11 cellular contexts compared by ENCODE assay signal in genomic region chr21:42651515-42652401, GRCh38. TPM values are rescaled to one million over a fixed set of nuclear protein-coding genes. Genes with fewer than 3 reads are reported as not detected.
DNase-seq lines count a peak whose midpoint lies in the region; ATAC-seq and TF ChIP-seq lines count a peak whose summit lies in the region.
"Had no signal": no experiment of that assay in that cellular context is flagged by ENCODE, and none has a peak within 500 bp of the region (broad histone marks: within the 10 kb centered on the region; RNA-seq: fewer than 3 reads in every experiment).

No MANE protein-coding gene starts in this region.

- DNase-seq in G401 (ENCODE audit: low spot score), result peak; percentile 94
- no peak for DNase-seq in activated T-helper 1 cell treated with anti-CD3 and anti-CD28 coated beads, Interleukin-12 subunit alpha, Interleukin-12 subunit beta, Interleukin-2, Interleukin-4 antibody, amounts not matched to agents 30 ng/mL and 10 ng/mL and 1 ng/mL, durations not matched to agents 14 hours and 24 hours and 36 hours (ENCODE audit: low spot score)
- peak; percentile 35 for DNase-seq in medulla oblongata (ENCODE audit: extremely low spot score)
- DNase-seq in stimulated activated naive B cell treated with anti-CD40 and anti-IgM and Interleukin-4, amounts not matched to agents 10 μg/mL and 1 μg/mL and 100 μg/mL, for 72 hours, result no peak
- no peak for DNase-seq in upper lobe of left lung
- no peak for DNase-seq in A172 (ENCODE audit: low spot score)
- DNase-seq in lower leg skin (ENCODE audit: low spot score in 2 of 2), result no peak
- DNase-seq: stimulated activated CD4-positive, alpha-beta T cell treated with anti-CD3 and anti-CD28 coated beads, Interleukin-4, amount 100 ng/mL, for 1 hour had no signal

- TF ChIP-seq CTCF in 22Rv1 (IDR thresholded peaks at IDR 0.05) (no peak), upper lobe of left lung (IDR thresholded peaks at IDR 0.05) (no peak), lower leg skin (IDR thresholded peaks at IDR 0.05) (no peak)

- H3K36me3 Mint-ChIP-seq in activated T-helper 1 cell treated with anti-CD3 and anti-CD28 coated beads, Interleukin-12 subunit alpha, Interleukin-12 subunit beta, Interleukin-2, Interleukin-4 antibody, amounts not matched to agents 30 ng/mL and 10 ng/mL and 1 ng/mL, durations not matched to agents 14 hours and 24 hours and 36 hours (ENCODE audit: low read depth), result no peaks in the 10 kb centered on the region
- H3K36me3 Mint-ChIP-seq in stimulated activated naive B cell treated with anti-CD40 and anti-IgM and Interleukin-4, amounts not matched to agents 10 μg/mL and 1 μg/mL and 100 μg/mL, for 72 hours, result no peaks in the 10 kb centered on the region

- H3K27me3 Mint-ChIP-seq in activated T-helper 1 cell treated with anti-CD3 and anti-CD28 coated beads, Interleukin-12 subunit alpha, Interleukin-12 subunit beta, Interleukin-2, Interleukin-4 antibody, amounts not matched to agents 30 ng/mL and 10 ng/mL and 1 ng/mL, durations not matched to agents 14 hours and 24 hours and 36 hours (ENCODE audit: insufficient read depth), result peaks cover 37% of the 10 kb centered on the region
- H3K27me3 Mint-ChIP-seq in stimulated activated naive B cell treated with anti-CD40 and anti-IgM and Interleukin-4, amounts not matched to agents 10 μg/mL and 1 μg/mL and 100 μg/mL, for 72 hours, result peaks cover 40 to 45% of the 10 kb centered on the region in 2 donors

- no peaks in the 10 kb centered on the region for H3K36me3 ChIP-seq in upper lobe of left lung
- H3K36me3 ChIP-seq: uterus had no signal

- no peak overlapping the region for H3K27ac Mint-ChIP-seq in activated T-helper 1 cell treated with anti-CD3 and anti-CD28 coated beads, Interleukin-12 subunit alpha, Interleukin-12 subunit beta, Interleukin-2, Interleukin-4 antibody, amounts not matched to agents 30 ng/mL and 10 ng/mL and 1 ng/mL, durations not matched to agents 14 hours and 24 hours and 36 hours
- no peak overlapping the region for H3K27ac Mint-ChIP-seq in stimulated activated naive B cell treated with anti-CD40 and anti-IgM and Interleukin-4, amounts not matched to agents 10 μg/mL and 1 μg/mL and 100 μg/mL, for 72 hours

- peaks cover 20 to 40% (median 21%) of the 10 kb centered on the region in 4 donors for H3K4me1 ChIP-seq in upper lobe of left lung
- H3K4me1 ChIP-seq: uterus had no signal

- H3K27ac ChIP-seq in 22Rv1, result 0 out of 2 replicates have a peak overlapping the region, but pooled peaks have one; percentile 5
- peak overlapping the region in 1 of 4 donors; percentile 79 for H3K27ac ChIP-seq in upper lobe of left lung

- no peak for TF ChIP-seq EP300 in upper lobe of left lung (IDR thresholded peaks at IDR 0.05)

- H3K27me3 ChIP-seq in upper lobe of left lung, result peaks cover 0 to 19% (median 3%) of the 10 kb centered on the region in 4 donors
- H3K27me3 ChIP-seq: uterus had no signal

- H3K9me3 ChIP-seq in upper lobe of left lung, result no peaks in the 10 kb centered on the region
- H3K9me3 ChIP-seq: uterus had no signal

- ATAC-seq in stimulated activated naive B cell treated with anti-CD40 and anti-IgM and Interleukin-4, amounts not matched to agents 10 μg/mL and 1 μg/mL and 100 μg/mL, for 72 hours (replicated peaks), result no peak
- no peak for ATAC-seq in upper lobe of left lung (ENCODE audit: low FRiP score in 2 of 2)
- ATAC-seq: activated CD4-positive, CD25-positive, alpha-beta regulatory T cell treated with anti-CD3 and anti-CD28 coated beads, Interleukin-2, amount 50 U/mL, for 24 hours had no signal

- TF ChIP-seq POLR2A in upper lobe of left lung (IDR thresholded peaks at IDR 0.05) (no peak), lower leg skin (IDR thresholded peaks at IDR 0.05) (no peak)

- 67 to 72% methylated on average over 11 to 16 of the region's 16 CpGs for WGBS in upper lobe of left lung, 2 donors
- 42 to 52% methylated on average over 16 of the region's 16 CpGs for WGBS in lower leg skin, 2 donors

- H3K9me3 Mint-ChIP-seq in activated T-helper 1 cell treated with anti-CD3 and anti-CD28 coated beads, Interleukin-12 subunit alpha, Interleukin-12 subunit beta, Interleukin-2, Interleukin-4 antibody, amounts not matched to agents 30 ng/mL and 10 ng/mL and 1 ng/mL, durations not matched to agents 14 hours and 24 hours and 36 hours, result no peaks in the 10 kb centered on the region
- H3K9me3 Mint-ChIP-seq in stimulated activated naive B cell treated with anti-CD40 and anti-IgM and Interleukin-4, amounts not matched to agents 10 μg/mL and 1 μg/mL and 100 μg/mL, for 72 hours, result peaks cover 0 to 1% of the 10 kb centered on the region in 2 donors

- in situ Hi-C loops in G401 (cut with HindIII; ENCODE audit: low sequenced_read_pairs), result no loop called here

- intact Hi-C loops in activated T-helper 1 cell treated with anti-CD3 and anti-CD28 coated beads, Interleukin-12 subunit alpha, Interleukin-12 subunit beta, Interleukin-2, Interleukin-4 antibody, amounts not matched to agents 30 ng/mL and 10 ng/mL and 1 ng/mL, durations not matched to agents 14 hours and 24 hours and 36 hours (cut with micrococcal nuclease), result no loop called here
- intact Hi-C loops in lower leg skin (cut with DNase I; ENCODE audit: low total_unique reads), result no loop called here

- peaks cover 10% of the 10 kb centered on the region for H3K4me1 Mint-ChIP-seq in activated T-helper 1 cell treated with anti-CD3 and anti-CD28 coated beads, Interleukin-12 subunit alpha, Interleukin-12 subunit beta, Interleukin-2, Interleukin-4 antibody, amounts not matched to agents 30 ng/mL and 10 ng/mL and 1 ng/mL, durations not matched to agents 14 hours and 24 hours and 36 hours (ENCODE audit: low read depth)
- peaks cover 19 to 30% of the 10 kb centered on the region in 2 donors for H3K4me1 Mint-ChIP-seq in stimulated activated naive B cell treated with anti-CD40 and anti-IgM and Interleukin-4, amounts not matched to agents 10 μg/mL and 1 μg/mL and 100 μg/mL, for 72 hours

- H3K4me3 Mint-ChIP-seq in activated T-helper 1 cell treated with anti-CD3 and anti-CD28 coated beads, Interleukin-12 subunit alpha, Interleukin-12 subunit beta, Interleukin-2, Interleukin-4 antibody, amounts not matched to agents 30 ng/mL and 10 ng/mL and 1 ng/mL, durations not matched to agents 14 hours and 24 hours and 36 hours, result peak overlapping the region; percentile 41
- peak overlapping the region in 1 of 2 donors; percentile 22 for H3K4me3 Mint-ChIP-seq in stimulated activated naive B cell treated with anti-CD40 and anti-IgM and Interleukin-4, amounts not matched to agents 10 μg/mL and 1 μg/mL and 100 μg/mL, for 72 hours

- no peak overlapping the region for H3K4me3 ChIP-seq in upper lobe of left lung
- no peak overlapping the region for H3K4me3 ChIP-seq in lower leg skin (ENCODE audit: low read depth, poor library complexity, severe bottlenecking)

RNA-seq across cellular contexts. Expression of gene PDE9A, which starts 1.7 kb away (rescaled TPM):
- 5.7 and 10.5 TPM in 2 replicates for total RNA-seq in G401 (2014; rRNA removed; shearing (Covaris generic))
- total RNA-seq in activated T-helper 1 cell treated with anti-CD3 and anti-CD28 coated beads, Interleukin-12 subunit alpha, Interleukin-12 subunit beta, Interleukin-2, Interleukin-4 antibody, amounts not matched to agents 30 ng/mL and 10 ng/mL and 1 ng/mL, durations not matched to agents 14 hours and 24 hours and 36 hours, result 9.6 and 9.7 TPM in 2 replicates
- total RNA-seq in upper lobe of left lung (10 to 100 TPM in 2 of 6 donors, 1 to 10 TPM in 4; 4.0 to 12.4 (median 6.6) TPM), lower leg skin (10 to 100 TPM in 2 of 4 donors, 1 to 10 TPM in 2; 2.1 to 16.3 (median 9.0) TPM)
- total RNA-seq in A172 (2014; rRNA removed; shearing (Covaris generic)), result not detected in 2 replicates

Comparison
In these comparisons a context has a peak if more than half of its experiments do, and no peak if none do; other contexts are left out.
1. DNase-seq: peak in G401 (single experiment) and medulla oblongata (single experiment); none in activated T-helper 1 cell treated with anti-CD3 and anti-CD28 coated beads, Interleukin-12 subunit alpha, Interleukin-12 subunit beta, Interleukin-2, Interleukin-4 antibody, amounts not matched to agents 30 ng/mL and 10 ng/mL and 1 ng/mL, durations not matched to agents 14 hours and 24 hours and 36 hours (single experiment), stimulated activated naive B cell treated with anti-CD40 and anti-IgM and Interleukin-4, amounts not matched to agents 10 μg/mL and 1 μg/mL and 100 μg/mL, for 72 hours (single experiment), upper lobe of left lung (0 of 2), A172 (single experiment) and lower leg skin (0 of 2).